In genomic region chr20:62769346-62770071, GRCh38 we compare ENCODE assay signal across 23 cellular contexts. TPM values are rescaled to one million over a fixed set of nuclear protein-coding genes. Genes with fewer than 3 reads are reported as not detected.
DNase-seq lines count a peak whose midpoint lies in the region; ATAC-seq and TF ChIP-seq lines count a peak whose summit lies in the region.
"Had no signal": no experiment of that assay in that cellular context is flagged by ENCODE, and none has a peak within 500 bp of the region (broad histone marks: within the 10 kb centered on the region; RNA-seq: fewer than 3 reads in every experiment).

No MANE protein-coding gene starts in this region.

- no peak overlapping the region for H3K27ac ChIP-seq in CD4-positive, CD25-positive, alpha-beta regulatory T cell (ENCODE audit: insufficient read depth, low read length, poor library complexity, severe bottlenecking)
- peak overlapping the region in 3 of 4 donors; percentile 85 to 88 (median 87) for H3K27ac ChIP-seq in body of pancreas
- no peak overlapping the region for H3K27ac ChIP-seq in naive thymus-derived CD4-positive, alpha-beta T cell (ENCODE audit: low read depth, low read length)
- H3K27ac ChIP-seq: skin epidermis, thyroid gland had no signal

- peak overlapping the region; percentile 33 to 71 (median 38) for H3K27ac Mint-ChIP-seq in CD4-positive, CD25-positive, alpha-beta regulatory T cell
- peak overlapping the region in 3 of 9 donors; percentile 35 to 90 (median 61) for H3K27ac Mint-ChIP-seq in naive thymus-derived CD4-positive, alpha-beta T cell
- H3K27ac Mint-ChIP-seq: activated CD4-positive, alpha-beta T cell treated with anti-CD3 and anti-CD28 coated beads for 36 hours; activated T-cell treated with anti-CD3 and anti-CD28 coated beads, Interleukin-2, amount 50 U/mL, for 24 hours; HFFc6; stimulated activated naive CD8-positive, alpha-beta T cell treated with anti-CD3 and anti-CD28 coated beads, Interleukin-15, amount 100 ng/mL, for 72 hours; T-helper 17 cell had no signal

- no peak for TF ChIP-seq CTCF in body of pancreas (IDR thresholded peaks at IDR 0.05)

- 69 to 73% methylated on average over 7 to 15 of the region's 16 CpGs for WGBS in body of pancreas, 2 donors

- no peak for DNase-seq in CD4-positive, CD25-positive, alpha-beta regulatory T cell
- no peak for DNase-seq in body of pancreas
- DNase-seq in left lobe of liver (ENCODE audit: low spot score): peak; percentile 73
- DNase-seq in posterior vena cava (ENCODE audit: low spot score): peak; percentile 80
- no peak for DNase-seq in naive thymus-derived CD4-positive, alpha-beta T cell
- no peak for DNase-seq in ACHN
- DNase-seq: activated CD4-positive, alpha-beta T cell treated with anti-CD3 and anti-CD28 coated beads for 36 hours; activated gamma-delta T cell; activated T-cell treated with anti-CD3 and anti-CD28 coated beads, Interleukin-2, amount 50 U/mL, for 24 hours; DND-41; islet precursor cell; Karpas-422; NCI-H1417 treated with DMSO at 0.1 percent for 48 hours; NCI-H345; NCI-H748 treated with DMSO at 0.1 percent for 48 hours; stimulated activated naive CD8-positive, alpha-beta T cell treated with anti-CD3 and anti-CD28 coated beads, Interleukin-15, amount 100 ng/mL, for 72 hours; T-helper 17 cell had no signal

- no peak for ATAC-seq in CD4-positive, CD25-positive, alpha-beta regulatory T cell (ENCODE audit: low read depth in 2 of 2)
- ATAC-seq in body of pancreas: no peak
- peak; percentile 59 for ATAC-seq in left lobe of liver
- no peak for ATAC-seq in GM19324 (IDR thresholded peaks at IDR 0.05; ENCODE audit: low FRiP score, unreplicated experiment)
- ATAC-seq in naive thymus-derived CD4-positive, alpha-beta T cell: no peak
- ATAC-seq: activated CD4-positive, alpha-beta T cell treated with anti-CD3 and anti-CD28 coated beads for 36 hours; T-helper 17 cell had no signal

- in situ Hi-C loops in ACHN (cut with HindIII; ENCODE audit: low pct_ligation_motif_present, low pct_unique_long_range_greater_than_20kb, low sequenced_read_pairs): no loop called here

- no peaks in the 10 kb centered on the region for H3K36me3 Mint-ChIP-seq in CD4-positive, CD25-positive, alpha-beta regulatory T cell
- no peaks in the 10 kb centered on the region for H3K36me3 Mint-ChIP-seq in naive thymus-derived CD4-positive, alpha-beta T cell

- H3K4me3 Mint-ChIP-seq in CD4-positive, CD25-positive, alpha-beta regulatory T cell: peak overlapping the region in 2 of 4 donors; percentile 50 to 52
- peak overlapping the region in 2 of 10 donors; percentile 31 to 54 for H3K4me3 Mint-ChIP-seq in naive thymus-derived CD4-positive, alpha-beta T cell
- H3K4me3 Mint-ChIP-seq: activated CD4-positive, alpha-beta T cell treated with anti-CD3 and anti-CD28 coated beads for 36 hours; activated T-cell treated with anti-CD3 and anti-CD28 coated beads, Interleukin-2, amount 50 U/mL, for 24 hours; HFFc6; stimulated activated naive CD8-positive, alpha-beta T cell treated with anti-CD3 and anti-CD28 coated beads, Interleukin-15, amount 100 ng/mL, for 72 hours; T-helper 17 cell had no signal

- no peak overlapping the region for H3K4me3 ChIP-seq in CD4-positive, CD25-positive, alpha-beta regulatory T cell (ENCODE audit: low read depth, low read length)
- H3K4me3 ChIP-seq in body of pancreas: no peak overlapping the region
- no peak overlapping the region for H3K4me3 ChIP-seq in naive thymus-derived CD4-positive, alpha-beta T cell (ENCODE audit: low read length)
- H3K4me3 ChIP-seq: BLaER1 treated with 17β-estradiol and CSF1 and Interleukin-3, amounts not matched to agents 10 nM and 100 nM; skin epidermis; thyroid gland had no signal

- H3K27me3 Mint-ChIP-seq in CD4-positive, CD25-positive, alpha-beta regulatory T cell: no peaks in the 10 kb centered on the region
- H3K27me3 Mint-ChIP-seq in naive thymus-derived CD4-positive, alpha-beta T cell: peaks cover 0 to 4% (median 0%) of the 10 kb centered on the region in 5 donors
- H3K27me3 Mint-ChIP-seq: activated CD4-positive, alpha-beta T cell treated with anti-CD3 and anti-CD28 coated beads for 36 hours; activated T-cell treated with anti-CD3 and anti-CD28 coated beads, Interleukin-2, amount 50 U/mL, for 24 hours; stimulated activated naive CD8-positive, alpha-beta T cell treated with anti-CD3 and anti-CD28 coated beads, Interleukin-15, amount 100 ng/mL, for 72 hours; T-helper 17 cell had no signal

- H3K4me1 ChIP-seq in CD4-positive, CD25-positive, alpha-beta regulatory T cell (ENCODE audit: control insufficient read depth, insufficient read depth, low read length, poor library complexity, severe bottlenecking): peaks cover 22% of the 10 kb centered on the region
- H3K4me1 ChIP-seq in body of pancreas: peaks cover 63% of the 10 kb centered on the region
- peaks cover 0 to 18% of the 10 kb centered on the region in 2 donors for H3K4me1 ChIP-seq in naive thymus-derived CD4-positive, alpha-beta T cell (ENCODE audit: control insufficient read depth in 2 of 2, insufficient read depth in 2 of 2, low read length in 2 of 2)

- no peak for TF ChIP-seq POLR2A in body of pancreas (IDR thresholded peaks at IDR 0.05)

- no peaks in the 10 kb centered on the region for H3K36me3 ChIP-seq in CD4-positive, CD25-positive, alpha-beta regulatory T cell (ENCODE audit: control insufficient read depth, insufficient read depth, low read length)
- no peaks in the 10 kb centered on the region for H3K36me3 ChIP-seq in body of pancreas (replicated peaks in 1 of 2; ENCODE audit: insufficient read depth in 1 of 2, low read depth in 2 of 2)
- H3K36me3 ChIP-seq in naive thymus-derived CD4-positive, alpha-beta T cell (ENCODE audit: control insufficient read depth in 2 of 3, insufficient read depth in 3 of 3, low read length in 3 of 3): no peaks in the 10 kb centered on the region
- H3K36me3 ChIP-seq: BLaER1 treated with 17β-estradiol and CSF1 and Interleukin-3, amounts not matched to agents 10 nM and 100 nM; thyroid gland had no signal

- H3K9me3 Mint-ChIP-seq in CD4-positive, CD25-positive, alpha-beta regulatory T cell: no peaks in the 10 kb centered on the region
- H3K9me3 Mint-ChIP-seq in naive thymus-derived CD4-positive, alpha-beta T cell: peaks cover 0 to 1% (median 0%) of the 10 kb centered on the region in 11 donors
- H3K9me3 Mint-ChIP-seq: activated T-cell treated with anti-CD3 and anti-CD28 coated beads, Interleukin-2, amount 50 U/mL, for 24 hours; HFFc6; stimulated activated naive CD8-positive, alpha-beta T cell treated with anti-CD3 and anti-CD28 coated beads, Interleukin-15, amount 100 ng/mL, for 72 hours had no signal

- intact Hi-C loops in body of pancreas (cut with DNase I) (no loop called here), posterior vena cava (cut with DNase I) (loop anchor here in 1 of 2 donors (5.0 to 10.0 kb wide), 3 partner anchors 95 to 1187 kb away; no protein-coding TSS in a partner anchor)
- intact Hi-C loops in naive thymus-derived CD4-positive, alpha-beta T cell (cut with micrococcal nuclease): no loop called here

- no peaks in the 10 kb centered on the region for H3K9me3 ChIP-seq in CD4-positive, CD25-positive, alpha-beta regulatory T cell (ENCODE audit: control insufficient read depth in 2 of 2, low read length in 2 of 2)
- H3K9me3 ChIP-seq in body of pancreas: no peaks in the 10 kb centered on the region
- H3K9me3 ChIP-seq in naive thymus-derived CD4-positive, alpha-beta T cell (ENCODE audit: control insufficient read depth in 2 of 3, low read length in 3 of 3): no peaks in the 10 kb centered on the region
- H3K9me3 ChIP-seq: BLaER1 treated with 17β-estradiol and CSF1 and Interleukin-3, amounts not matched to agents 10 nM and 100 nM; thyroid gland had no signal

- no peaks in the 10 kb centered on the region for H3K27me3 ChIP-seq in CD4-positive, CD25-positive, alpha-beta regulatory T cell (ENCODE audit: control insufficient read depth, insufficient read depth, low read length)
- H3K27me3 ChIP-seq in body of pancreas: no peaks in the 10 kb centered on the region
- no peaks in the 10 kb centered on the region for H3K27me3 ChIP-seq in naive thymus-derived CD4-positive, alpha-beta T cell (ENCODE audit: control insufficient read depth in 2 of 2, insufficient read depth in 2 of 2, low read length in 2 of 2)
- H3K27me3 ChIP-seq: BLaER1 treated with 17β-estradiol and CSF1 and Interleukin-3, amounts not matched to agents 10 nM and 100 nM; thyroid gland had no signal

- H3K4me1 Mint-ChIP-seq in CD4-positive, CD25-positive, alpha-beta regulatory T cell: peaks cover 0 to 51% (median 11%) of the 10 kb centered on the region in 4 donors
- H3K4me1 Mint-ChIP-seq in naive thymus-derived CD4-positive, alpha-beta T cell: peaks cover 5 to 68% (median 45%) of the 10 kb centered on the region in 7 donors

- CTCF ChIA-PET in naive thymus-derived CD4-positive, alpha-beta T cell (lab: Charles Lee): no interaction called here

- POLR2A ChIA-PET in naive thymus-derived CD4-positive, alpha-beta T cell (lab: Charles Lee): no interaction called here

RNA-seq across cellular contexts. Expression of gene MRGBP, which starts 26.8 kb away (rescaled TPM):
- total RNA-seq in CD4-positive, CD25-positive, alpha-beta regulatory T cell: 7.0 TPM
- 10 to 100 TPM in 2 of 4 donors, 1 to 10 TPM in 2; 7.9 to 11.5 (median 10.0) TPM for polyA plus RNA-seq in CD4-positive, CD25-positive, alpha-beta regulatory T cell
- total RNA-seq in body of pancreas (10 to 100 TPM in 1 of 2 donors, 1 to 10 TPM in 1; 7.0 to 10.2 TPM), left lobe of liver (5.5 TPM), posterior vena cava (1 to 10 TPM; 5.0 to 8.0 TPM)
- 10 to 100 TPM in 3 of 5 experiments, 1 to 10 TPM in 2; 9.4 to 15.4 (median 12.2) TPM for total RNA-seq in naive thymus-derived CD4-positive, alpha-beta T cell
- polyA plus RNA-seq in naive thymus-derived CD4-positive, alpha-beta T cell: 10 to 100 TPM in 1 of 2 donors, 1 to 10 TPM in 1; 8.1 to 12.6 TPM

RNA-seq across cellular contexts. Expression of gene OGFR, which starts 35.1 kb away (rescaled TPM):
- total RNA-seq in CD4-positive, CD25-positive, alpha-beta regulatory T cell: 61.1 TPM
- polyA plus RNA-seq in CD4-positive, CD25-positive, alpha-beta regulatory T cell: 10 to 100 TPM; 41.5 to 46.9 (median 42.0) TPM
- 10 to 100 TPM; 46.4 to 47.8 TPM for total RNA-seq in body of pancreas
- total RNA-seq in left lobe of liver: 49.5 TPM
- 10 to 100 TPM; 27.7 to 29.4 TPM for total RNA-seq in posterior vena cava
- total RNA-seq in naive thymus-derived CD4-positive, alpha-beta T cell: 10 to 100 TPM; 52.3 to 82.7 (median 70.5) TPM
- 10 to 100 TPM; 34.5 to 69.6 TPM for polyA plus RNA-seq in naive thymus-derived CD4-positive, alpha-beta T cell

RNA-seq across cellular contexts. Expression of gene COL9A3, which starts 47.3 kb away (rescaled TPM):
- total RNA-seq in CD4-positive, CD25-positive, alpha-beta regulatory T cell: not detected
- polyA plus RNA-seq in CD4-positive, CD25-positive, alpha-beta regulatory T cell: not detected
- total RNA-seq in body of pancreas (10 to 100 TPM; 25.2 to 69.5 TPM), left lobe of liver (4.0 TPM), posterior vena cava (1 to 10 TPM; 1.0 to 1.9 TPM)
- under 1 TPM in 2 of 5 experiments, not detected in 3; 0.32 to 0.59 TPM for total RNA-seq in naive thymus-derived CD4-positive, alpha-beta T cell
- not detected for polyA plus RNA-seq in naive thymus-derived CD4-positive, alpha-beta T cell
- total RNA-seq: activated CD4-positive, alpha-beta T cell treated with anti-CD3 and anti-CD28 coated beads for 36 hours; activated CD8-positive, alpha-beta memory T cell treated with anti-CD3 and anti-CD28 coated beads for 36 hours; T-helper 17 cell had no signal

Comparison
In these comparisons a context has a peak if more than half of its experiments do, and no peak if none do; other contexts are left out.
1. DNase-seq: peak in left lobe of liver (single experiment) and posterior vena cava (single experiment); none in CD4-positive, CD25-positive, alpha-beta regulatory T cell (0 of 3), body of pancreas (0 of 4), naive thymus-derived CD4-positive, alpha-beta T cell (0 of 9) and ACHN (single experiment).
2. H3K27ac ChIP-seq: peak in body of pancreas (3 of 4); none in CD4-positive, CD25-positive, alpha-beta regulatory T cell (single experiment) and naive thymus-derived CD4-positive, alpha-beta T cell (single experiment).